18 cellular contexts compared by ENCODE assay signal in the genomic region with DNA sequence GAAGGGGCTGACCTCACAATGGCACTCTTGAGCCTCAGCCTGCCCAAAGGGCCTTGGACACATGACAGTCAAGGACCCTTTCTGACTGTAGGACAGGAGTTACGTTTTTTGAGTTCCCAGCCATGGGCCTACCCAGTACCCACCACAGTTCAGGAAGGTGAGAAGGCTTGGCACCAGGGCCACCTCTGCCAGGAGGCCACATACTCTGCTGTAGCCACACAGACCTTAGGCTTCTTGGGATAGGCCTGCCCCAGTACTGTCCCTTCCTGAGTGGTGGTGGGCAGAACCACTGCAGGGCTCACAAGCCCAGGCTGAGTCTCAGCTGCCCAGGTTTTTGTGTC. TPM values are rescaled to one million over a fixed set of nuclear protein-coding genes. Genes with fewer than 3 reads are reported as not detected.
"Had no signal": no experiment of that assay in that cellular context is flagged by ENCODE, and none has a peak within 500 bp of the region (broad histone marks: within the 10 kb centered on the region; RNA-seq: fewer than 3 reads in every experiment).

No MANE protein-coding gene starts in this region.

- H3K27me3 ChIP-seq: adrenal gland, right atrium auricular region, testis, upper lobe of left lung had no signal

- H3K27ac ChIP-seq: adrenal gland, right atrium auricular region, testis, upper lobe of left lung had no signal

- H3K9ac ChIP-seq: SK-N-SH had no signal

- H3K27ac Mint-ChIP-seq: activated CD4-positive, alpha-beta memory T cell treated with anti-CD3 and anti-CD28 coated beads, Interleukin-2, amount 10 ng/mL, durations not matched to agents 7 days and 5 days; activated naive CD4-positive, alpha-beta T cell treated with anti-CD3 and anti-CD28 coated beads, Interleukin-2, amount 50 U/mL, for 72 hours; activated T-cell treated with anti-CD3 and anti-CD28 coated beads, Interleukin-2, amount 50 U/mL, for 72 hours; stimulated activated naive CD8-positive, alpha-beta T cell treated with anti-CD3 and anti-CD28 coated beads, Interleukin-15, Interleukin-2, amounts not matched to agents 100 ng/mL and 50 ng/mL, for 24 hours had no signal

- H3K36me3 ChIP-seq: adrenal gland, upper lobe of left lung had no signal

- H3K9me3 ChIP-seq: adrenal gland, right atrium auricular region, SK-N-SH, testis, upper lobe of left lung had no signal

- H3K4me1 ChIP-seq: adrenal gland, testis had no signal

- ATAC-seq: activated naive CD4-positive, alpha-beta T cell treated with anti-CD3 and anti-CD28 coated beads, Interleukin-2, amount 50 U/mL, for 72 hours; activated T-cell treated with anti-CD3 and anti-CD28 coated beads, Interleukin-2, amount 50 U/mL, for 72 hours; effector memory CD8-positive, alpha-beta T cell; left lobe of liver had no signal

- H3K9me3 Mint-ChIP-seq: activated CD4-positive, alpha-beta memory T cell treated with anti-CD3 and anti-CD28 coated beads, Interleukin-2, amount 10 ng/mL, durations not matched to agents 7 days and 5 days; activated naive CD4-positive, alpha-beta T cell treated with anti-CD3 and anti-CD28 coated beads, Interleukin-2, amount 50 U/mL, for 72 hours; activated T-cell treated with anti-CD3 and anti-CD28 coated beads, Interleukin-2, amount 50 U/mL, for 72 hours; effector memory CD8-positive, alpha-beta T cell; nephron progenitor cell; stimulated activated naive CD8-positive, alpha-beta T cell treated with anti-CD3 and anti-CD28 coated beads, Interleukin-15, Interleukin-2, amounts not matched to agents 100 ng/mL and 50 ng/mL, for 24 hours had no signal

- H3K36me3 Mint-ChIP-seq: activated naive CD4-positive, alpha-beta T cell treated with anti-CD3 and anti-CD28 coated beads, Interleukin-2, amount 50 U/mL, for 72 hours had no signal

- DNase-seq: activated CD4-positive, alpha-beta memory T cell treated with anti-CD3 and anti-CD28 coated beads, Interleukin-2, amount 10 ng/mL, durations not matched to agents 7 days and 5 days; activated CD4-positive, alpha-beta T cell treated with anti-CD3 and anti-CD28 coated beads for 48 hours; activated CD4-positive, CD25-positive, alpha-beta regulatory T cell; activated effector memory CD4-positive, alpha-beta T cell treated with anti-CD3 and anti-CD28 coated beads, Interleukin-2, amount 50 U/mL, for 16 hours; activated T-cell treated with anti-CD3 and anti-CD28 coated beads, Interleukin-2, amount 50 U/mL, for 72 hours; effector memory CD8-positive, alpha-beta T cell; midbrain; nephron progenitor cell; occipital lobe; SK-N-SH; T-helper 9 cell; testis had no signal

- H3K4me3 Mint-ChIP-seq: activated CD4-positive, alpha-beta memory T cell treated with anti-CD3 and anti-CD28 coated beads, Interleukin-2, amount 10 ng/mL, durations not matched to agents 7 days and 5 days; activated T-cell treated with anti-CD3 and anti-CD28 coated beads, Interleukin-2, amount 50 U/mL, for 72 hours; effector memory CD8-positive, alpha-beta T cell; stimulated activated naive CD8-positive, alpha-beta T cell treated with anti-CD3 and anti-CD28 coated beads, Interleukin-15, Interleukin-2, amounts not matched to agents 100 ng/mL and 50 ng/mL, for 24 hours had no signal

- H3K4me3 ChIP-seq: adrenal gland, right atrium auricular region, testis, upper lobe of left lung had no signal

RNA-seq across cellular contexts. Expression of a gene that starts 12.8 kb away (rescaled TPM):
- total RNA-seq: activated CD4-positive, alpha-beta memory T cell treated with anti-CD3 and anti-CD28 coated beads, Interleukin-2, amount 10 ng/mL, durations not matched to agents 7 days and 5 days; activated naive CD4-positive, alpha-beta T cell treated with anti-CD3 and anti-CD28 coated beads, Interleukin-2, amount 50 U/mL, for 72 hours had no signal
